ENCODE assay signal across 19 cellular contexts in the genomic region with DNA sequence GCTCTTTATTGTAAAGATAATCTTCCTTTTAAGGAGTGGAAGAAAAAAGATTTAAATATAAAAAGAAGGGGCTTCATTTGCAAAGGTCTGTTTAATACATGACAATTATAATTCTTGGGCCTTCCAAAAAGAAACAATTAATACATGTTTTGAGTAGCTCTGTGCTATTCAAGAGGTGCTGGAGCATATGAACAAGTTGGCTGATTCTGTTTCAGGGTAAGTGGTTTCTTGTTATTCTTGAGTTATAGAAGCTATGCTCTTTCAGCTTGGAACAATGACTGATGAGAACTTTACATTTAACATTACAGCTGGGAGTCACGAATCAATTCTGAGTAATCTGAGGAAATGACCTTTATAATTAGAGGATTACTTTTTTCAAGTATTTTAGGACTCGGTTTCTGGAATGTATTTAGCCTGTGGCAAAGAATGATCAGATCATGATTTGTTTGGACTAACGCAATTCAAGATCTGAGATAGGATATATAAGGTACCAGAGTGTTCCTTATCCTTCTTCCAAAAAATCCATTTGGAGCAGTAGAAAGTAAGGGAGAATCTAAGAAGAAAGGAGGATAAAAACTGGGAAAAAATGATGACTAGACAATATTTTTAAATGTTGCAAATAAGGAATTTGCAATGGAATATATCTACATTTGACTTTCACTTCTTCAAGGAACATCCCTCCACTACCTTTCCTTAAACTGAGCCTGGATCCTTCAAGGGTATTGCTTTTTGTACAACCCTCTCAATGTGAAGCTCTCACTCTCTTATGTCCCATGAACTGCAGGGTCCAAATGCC.
DNase-seq lines count a peak whose midpoint lies in the region; ATAC-seq, FAIRE-seq and TF ChIP-seq lines count a peak whose summit lies in the region.
"Had no signal": no experiment of that assay in that cellular context is flagged by ENCODE, and none has a peak within 500 bp of the region (broad histone marks: within the 10 kb centered on the region; RNA-seq: fewer than 3 reads in every experiment).

No MANE protein-coding gene starts in this region.

- H3K27me3 ChIP-seq in GM23338 (ENCODE audit: insufficient read depth), result no peaks in the 10 kb centered on the region
- no peaks in the 10 kb centered on the region for H3K27me3 ChIP-seq in RWPE2 (ENCODE audit: insufficient read depth, poor library complexity, severe bottlenecking)
- H3K27me3 ChIP-seq in right atrium auricular region, result no peaks in the 10 kb centered on the region

- H4K20me1 ChIP-seq in GM23338 (replicated peaks; ENCODE audit: insufficient read depth), result no peaks in the 10 kb centered on the region

- H3K9me3 Mint-ChIP-seq in GM23338, result peaks cover 21% of the 10 kb centered on the region

- no peak overlapping the region for H3K27ac Mint-ChIP-seq in GM23338
- H3K27ac Mint-ChIP-seq: B cell had no signal

- no peak overlapping the region for H3K4me3 Mint-ChIP-seq in GM23338
- H3K4me3 Mint-ChIP-seq: B cell had no signal

- H3K27me3 Mint-ChIP-seq in GM23338 (ENCODE audit: insufficient read depth, low read depth, poor library complexity), result no peaks in the 10 kb centered on the region
- H3K27me3 Mint-ChIP-seq: B cell had no signal

- peaks cover 2% of the 10 kb centered on the region; the same call in 2 of the 3 replicates for H3K4me1 Mint-ChIP-seq in GM23338
- H3K4me1 Mint-ChIP-seq: B cell had no signal

- no peak overlapping the region for H2AFZ ChIP-seq in GM23338

- DNase-seq in D721Med (ENCODE audit: insufficient read length, low spot score), result no peak
- no peak for DNase-seq in GM23338 (ENCODE audit: low spot score)
- no peak for DNase-seq in RWPE2 (ENCODE audit: low spot score)
- DNase-seq in fibroblast of villous mesenchyme (ENCODE audit: low read depth), result peak; percentile 3
- no peak for DNase-seq in DMS153 treated with DMSO at 0.1 percent for 48 hours (lab: John Stamatoyannopoulos, UW; ENCODE audit: unreplicated experiment)
- no peak for DNase-seq in AG08396 (ENCODE audit: low spot score)
- no peak for DNase-seq in right atrium auricular region (ENCODE audit: low spot score)
- DNase-seq: ACHN, COR-L47, H7, NCI-H187 treated with DMSO at 0.1 percent for 48 hours, NCI-H345, NCI-H524 treated with DMSO at 0.1 percent for 48 hours had no signal

- peak; percentile 29 for FAIRE-seq in D721Med (lab: Jason Lieb, UNC)
- FAIRE-seq: GM12891, GM19239, HTR-8/SVneo had no signal

- H3K4me2 ChIP-seq in GM23338, result peak overlapping the region; percentile 63

- H3K79me2 ChIP-seq in GM23338 (replicated peaks; ENCODE audit: insufficient read depth), result no peaks in the 10 kb centered on the region

- no peak overlapping the region; the same call in 1 of the 2 replicates for H3K27ac ChIP-seq in GM23338 (ENCODE audit: low read depth)
- peak overlapping the region; percentile 41 for H3K27ac ChIP-seq in RWPE2 (ENCODE audit: poor library complexity, severe bottlenecking)
- H3K27ac ChIP-seq in right atrium auricular region, result no peak overlapping the region
- H3K27ac ChIP-seq: HL-60, RWPE1 had no signal

- H3K4me3 ChIP-seq in GM23338 (no peak overlapping the region), RWPE2 (ENCODE audit: severe bottlenecking) (no peak overlapping the region), fibroblast of villous mesenchyme (ENCODE audit: low read depth, low read length) (no peak overlapping the region), right atrium auricular region (no peak overlapping the region)

- H3K9me3 ChIP-seq in RWPE2 (ENCODE audit: severe bottlenecking) (no peaks in the 10 kb centered on the region), right atrium auricular region (no peaks in the 10 kb centered on the region)

- H3F3A ChIP-seq in GM23338 (replicated peaks; ENCODE audit: low read depth), result no peaks in the 10 kb centered on the region

- H3K4me1 ChIP-seq in GM23338 (ENCODE audit: insufficient read depth) (peaks cover 5% of the 10 kb centered on the region; the same call in 1 of the 2 replicates), RWPE2 (ENCODE audit: insufficient read depth, poor library complexity, severe bottlenecking) (peaks cover 6% of the 10 kb centered on the region), right atrium auricular region (no peaks in the 10 kb centered on the region)

- H3K36me3 ChIP-seq in GM23338 (ENCODE audit: insufficient read depth) (no peaks in the 10 kb centered on the region), RWPE2 (ENCODE audit: low read depth) (no peaks in the 10 kb centered on the region), right atrium auricular region (no peaks in the 10 kb centered on the region)

- no peak for TF ChIP-seq CTCF in D721Med (IDR thresholded peaks at IDR 0.05; ENCODE audit: insufficient read depth, missing control alignments)
- no peak for TF ChIP-seq CTCF in GM23338 (conservative IDR thresholded peaks at IDR 0.05; ENCODE audit: low read depth in 2 of 2)
- no peak for TF ChIP-seq CTCF in RWPE2 (IDR thresholded peaks at IDR 0.05; ENCODE audit: poor library complexity, severe bottlenecking)
- no peak for TF ChIP-seq CTCF in fibroblast of villous mesenchyme (IDR thresholded peaks at IDR 0.05; ENCODE audit: insufficient read depth, low read depth, low read length)
- TF ChIP-seq CTCF in right atrium auricular region (IDR thresholded peaks at IDR 0.05), result no peak

- ATAC-seq in GM23338, result no peak
- peak; percentile 46; the same call in 2 of the 3 replicates for ATAC-seq in RWPE2 (ENCODE audit: low read depth)

- peaks cover 3% of the 10 kb centered on the region; the same call in 1 of the 2 replicates for H3K9me2 ChIP-seq in GM23338 (ENCODE audit: insufficient read depth)

- H3K36me3 Mint-ChIP-seq in GM23338 (ENCODE audit: low read depth), result peaks cover 17% of the 10 kb centered on the region; the same call in 2 of the 3 replicates

TF ChIP-seq in GM23338, 12 proteins besides CTCF, POLR2A, EP300 and RAD21:
- no peak for TF ChIP-seq EZH2 (IDR thresholded peaks at IDR 0.05; ENCODE audit: low read depth, unreplicated experiment)
- TF ChIP-seq EZH2phosphoT487 (IDR thresholded peaks at IDR 0.05; ENCODE audit: unreplicated experiment), result no peak
- TF ChIP-seq STAT1 (IDR thresholded peaks at IDR 0.05; ENCODE audit: unreplicated experiment), result no peak
- no peak for TF ChIP-seq NANOG (IDR thresholded peaks at IDR 0.05; ENCODE audit: borderline replicate concordance)
- no peak for TF ChIP-seq CREB1 (CRISPR knock-in tag; IDR thresholded peaks at IDR 0.05; ENCODE audit: low read depth)
- TF ChIP-seq, protein P1, sequence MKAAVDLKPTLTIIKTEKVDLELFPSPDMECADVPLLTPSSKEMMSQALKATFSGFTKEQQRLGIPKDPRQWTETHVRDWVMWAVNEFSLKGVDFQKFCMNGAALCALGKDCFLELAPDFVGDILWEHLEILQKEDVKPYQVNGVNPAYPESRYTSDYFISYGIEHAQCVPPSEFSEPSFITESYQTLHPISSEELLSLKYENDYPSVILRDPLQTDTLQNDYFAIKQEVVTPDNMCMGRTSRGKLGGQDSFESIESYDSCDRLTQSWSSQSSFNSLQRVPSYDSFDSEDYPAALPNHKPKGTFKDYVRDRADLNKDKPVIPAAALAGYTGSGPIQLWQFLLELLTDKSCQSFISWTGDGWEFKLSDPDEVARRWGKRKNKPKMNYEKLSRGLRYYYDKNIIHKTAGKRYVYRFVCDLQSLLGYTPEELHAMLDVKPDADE (IDR thresholded peaks at IDR 0.05), result no peak
- TF ChIP-seq ZNF331 (CRISPR knock-in tag; IDR thresholded peaks at IDR 0.05; ENCODE audit: low read depth), result no peak
TF ChIP-seq in GM23338: peak in this region for 0.
